Comparison of ENCODE assay signal across 19 cellular contexts in genomic region chr7:128299109-128299514, GRCh38. TPM values are rescaled to one million over a fixed set of nuclear protein-coding genes. Genes with fewer than 3 reads are reported as not detected.
DNase-seq lines count a peak whose midpoint lies in the region; FAIRE-seq and TF ChIP-seq lines count a peak whose summit lies in the region.
"Had no signal": no experiment of that assay in that cellular context is flagged by ENCODE, and none has a peak within 500 bp of the region (broad histone marks: within the 10 kb centered on the region; RNA-seq: fewer than 3 reads in every experiment).

No MANE protein-coding gene starts in this region.

- H3K27me3 ChIP-seq in small intestine (ENCODE audit: control insufficient read depth in 2 of 2, insufficient read depth in 2 of 2, low read length in 2 of 2): no peaks in the 10 kb centered on the region
- H3K27me3 ChIP-seq in transverse colon: no peaks in the 10 kb centered on the region

- peaks cover 1% of the 10 kb centered on the region for H3K36me3 Mint-ChIP-seq in progenitor cell of endocrine pancreas (ENCODE audit: insufficient read depth)
- H3K36me3 Mint-ChIP-seq: IgD-negative memory B cell had no signal

- 18 to 47% (median 45%) methylated on average over 6 of the region's 6 CpGs for WGBS in small intestine, 3 donors
- WGBS in transverse colon (ENCODE audit: low coverage in 1 of 2), 2 donors: 56 to 76% methylated on average over 3 to 6 of the region's 6 CpGs

- peaks cover 12% of the 10 kb centered on the region for H3K4me1 Mint-ChIP-seq in progenitor cell of endocrine pancreas (ENCODE audit: low read depth)
- H3K4me1 Mint-ChIP-seq: CD4-positive, CD25-positive, alpha-beta regulatory T cell; IgD-negative memory B cell had no signal

- H3K27ac Mint-ChIP-seq in progenitor cell of endocrine pancreas: no peak overlapping the region
- H3K27ac Mint-ChIP-seq: CD4-positive, CD25-positive, alpha-beta regulatory T cell; IgD-negative memory B cell had no signal

- in situ Hi-C loops in transverse colon (cut with MboI; ENCODE audit: low pct_ligation_motif_present in 1 of 4, low pct_unique_long_range_greater_than_20kb in 1 of 4, low sequenced_read_pairs in 3 of 4): no loop called here
- in situ Hi-C loops in G401 (cut with HindIII; ENCODE audit: low sequenced_read_pairs): no loop called here

- H3K27me3 Mint-ChIP-seq in progenitor cell of endocrine pancreas: no peaks in the 10 kb centered on the region
- H3K27me3 Mint-ChIP-seq: CD4-positive, CD25-positive, alpha-beta regulatory T cell; IgD-negative memory B cell had no signal

- H3K27ac ChIP-seq in HEK293 (ENCODE audit: extremely low read depth, low read depth, low read length) (no peak overlapping the region), small intestine (ENCODE audit: low read depth in 1 of 2, low read length in 1 of 2) (no peak overlapping the region), transverse colon (no peak overlapping the region)
- H3K27ac ChIP-seq: GM23248 had no signal

- DNase-seq in choroid plexus epithelial cell (ENCODE audit: low read depth) (peak; percentile 11), iPS-NIHi7 (ENCODE audit: extremely low spot score) (peak; percentile 51), small intestine (peak; percentile 12), transverse colon (no peak), G401 (ENCODE audit: low spot score) (no peak), progenitor cell of endocrine pancreas (ENCODE audit: low spot score, unreplicated experiment) (no peak)
- DNase-seq: ACHN; Calu3; CD4-positive, CD25-positive, alpha-beta regulatory T cell; GM23248; NCI-H1436; NCI-H2081; NCI-H510A treated with DMSO at 0.1 percent for 48 hours; SHP77 treated with DMSO at 0.1 percent for 48 hours had no signal

- H3K36me3 ChIP-seq in HEK293 (ENCODE audit: control insufficient read depth in 2 of 2, insufficient read depth in 1 of 2, low read length in 2 of 2): peaks cover 4 to 15% of the 10 kb centered on the region in 2 experiments; a peak in 2 of 3 replicates
- H3K36me3 ChIP-seq in small intestine (ENCODE audit: control insufficient read depth in 2 of 2, insufficient read depth in 2 of 2, low read length in 2 of 2): peaks cover 2% of the 10 kb centered on the region in 2 donors
- H3K36me3 ChIP-seq in transverse colon: no peaks in the 10 kb centered on the region

- TF ChIP-seq CTCF in HEK293 (tag by site-specific recombination; IDR thresholded peaks at IDR 0.05): no peak
- TF ChIP-seq CTCF in choroid plexus epithelial cell (conservative IDR thresholded peaks at IDR 0.05; ENCODE audit: low read depth, low read length): no peak
- TF ChIP-seq CTCF in transverse colon (IDR thresholded peaks at IDR 0.05): no peak
- TF ChIP-seq CTCF in progenitor cell of endocrine pancreas (IDR thresholded peaks at IDR 0.05; ENCODE audit: unreplicated experiment): no peak

- H3K4me1 ChIP-seq in HEK293 (ENCODE audit: control insufficient read depth, insufficient read depth, low read length) (no peaks in the 10 kb centered on the region), small intestine (ENCODE audit: control insufficient read depth in 2 of 2, insufficient read depth in 1 of 2, low read depth in 1 of 2, low read length in 1 of 2) (peaks cover 0 to 3% of the 10 kb centered on the region in 2 donors), transverse colon (no peaks in the 10 kb centered on the region)

- H3K9me3 ChIP-seq in HEK293 (ENCODE audit: control insufficient read depth, insufficient read depth, low read depth, low read length) (no peaks in the 10 kb centered on the region), small intestine (ENCODE audit: control insufficient read depth, low read depth) (no peaks in the 10 kb centered on the region), transverse colon (no peaks in the 10 kb centered on the region)

- H3K4me3 ChIP-seq in HEK293 (ENCODE audit: low read depth, low read length): no peak overlapping the region
- no peak overlapping the region for H3K4me3 ChIP-seq in choroid plexus epithelial cell (ENCODE audit: low read depth, low read length)
- H3K4me3 ChIP-seq in small intestine (ENCODE audit: low read depth in 1 of 2, low read length in 2 of 2): no peak overlapping the region
- H3K4me3 ChIP-seq in transverse colon: no peak overlapping the region
- H3K4me3 ChIP-seq: GM23248 had no signal

- CTCF ChIA-PET in HEK293 (lab: Yijun Ruan, JAX): no interaction called here

- no peak overlapping the region for H3K4me3 Mint-ChIP-seq in progenitor cell of endocrine pancreas (ENCODE audit: low read depth)
- H3K4me3 Mint-ChIP-seq: IgD-negative memory B cell had no signal

- no peaks in the 10 kb centered on the region for H3K9me3 Mint-ChIP-seq in progenitor cell of endocrine pancreas (ENCODE audit: low read depth)
- H3K9me3 Mint-ChIP-seq: CD4-positive, CD25-positive, alpha-beta regulatory T cell; IgD-negative memory B cell had no signal

- POLR2A ChIA-PET in HEK293 (lab: Yijun Ruan, JAX): no interaction called here

- intact Hi-C loops in transverse colon (cut with DNase I; ENCODE audit: low total_unique reads): no loop called here

- TF ChIP-seq EP300 in transverse colon (IDR thresholded peaks at IDR 0.05; ENCODE audit: low read depth): no peak

- no peak for FAIRE-seq in small intestine (lab: Jason Lieb, UNC)
- FAIRE-seq: G401.6, GM12892, RCC 7860 had no signal

- no peak for TF ChIP-seq POLR2A in transverse colon (IDR thresholded peaks at IDR 0.05)

TF ChIP-seq in HEK293, 187 proteins besides CTCF, POLR2A, EP300 and RAD21:
- TF ChIP-seq ZNF121 (tag by site-specific recombination; IDR thresholded peaks at IDR 0.05) (no peak), ZNF140 (tag by site-specific recombination; IDR thresholded peaks at IDR 0.05) (no peak), GLIS1 (tag by site-specific recombination; IDR thresholded peaks at IDR 0.05) (0 out of 2 replicates have a peak, but pooled peaks have one; percentile 9), ZNF404 (tag by site-specific recombination; IDR thresholded peaks at IDR 0.05) (no peak), ZNF654 (tag by site-specific recombination; IDR thresholded peaks at IDR 0.05; ENCODE audit: low read depth) (no peak), ZNF169 (tag by site-specific recombination; IDR thresholded peaks at IDR 0.05) (no peak), ZNF202 (tag by site-specific recombination; IDR thresholded peaks at IDR 0.05; ENCODE audit: borderline replicate concordance) (no peak), ZNF341 (tag by site-specific recombination; IDR thresholded peaks at IDR 0.05; ENCODE audit: low read depth) (no peak)

RNA-seq across cellular contexts. Expression of gene RBM28, which starts 44.6 kb away (rescaled TPM):
- 10 to 100 TPM; 11.2 to 15.1 (median 14.1) TPM for polyA plus RNA-seq in small intestine
- total RNA-seq in transverse colon: 100 to 1,000 TPM in 1 of 4 donors, 10 to 100 TPM in 2, 1 to 10 TPM in 1; 9.0 to 341 (median 34.2) TPM
- 20.6 and 58.3 TPM in 2 replicates for total RNA-seq in G401 (2014; rRNA removed; shearing (Covaris generic))
- total RNA-seq in progenitor cell of endocrine pancreas: 51.0 and 56.7 TPM in 2 replicates

RNA-seq across cellular contexts. Expression of gene LEP, which starts 58.0 kb away (rescaled TPM):
- under 1 TPM in 1 of 3 donors, not detected in 2; 0.25 TPM for polyA plus RNA-seq in small intestine
- total RNA-seq in transverse colon: 10 to 100 TPM in 1 of 4 donors, 1 to 10 TPM in 1, not detected in 2; 1.1 to 10.8 TPM
- not detected in 2 replicates for total RNA-seq in G401 (2014; rRNA removed; shearing (Covaris generic))
- not detected in 2 replicates for total RNA-seq in progenitor cell of endocrine pancreas
- total RNA-seq: Calu3; CD4-positive, CD25-positive, alpha-beta regulatory T cell had no signal
- polyA plus RNA-seq: CD4-positive, CD25-positive, alpha-beta regulatory T cell; IgD-negative memory B cell had no signal

Comparison
In these comparisons a context has a peak if more than half of its experiments do, and no peak if none do; other contexts are left out.
1. DNase-seq: peak in choroid plexus epithelial cell (single experiment), iPS-NIHi7 (single experiment) and small intestine (single experiment); none in transverse colon (single experiment), G401 (single experiment) and progenitor cell of endocrine pancreas (single experiment).